8 cellular contexts compared by ENCODE assay signal in genomic region chr2:98454500-98455235, GRCh38. TPM values are rescaled to one million over a fixed set of nuclear protein-coding genes. Genes with fewer than 3 reads are reported as not detected.
A peak's percentile ranks its signal among the peaks of the same experiment; 100 is the strongest.
DNase-seq lines count a peak whose midpoint lies in the region; ATAC-seq and TF ChIP-seq lines count a peak whose summit lies in the region.

No MANE protein-coding gene starts in this region.

- peaks cover 76% of the 10 kb centered on the region for H3K79me2 ChIP-seq in OCI-LY3 (ENCODE audit: low read length)

- intact Hi-C loops in esophagus squamous epithelium (cut with DNase I) = no loop called here

- peaks cover 43% of the 10 kb centered on the region for H4K20me1 ChIP-seq in OCI-LY3 (ENCODE audit: insufficient read depth, low read length)

- H3K4me3 ChIP-seq in OCI-LY3 (ENCODE audit: low read length) = peak overlapping the region; percentile 21; the same call in 1 of the 2 replicates
- no peak overlapping the region for H3K4me3 ChIP-seq in esophagus squamous epithelium

- H3K4me1 ChIP-seq in OCI-LY3 (ENCODE audit: low read length) (peaks cover 51% of the 10 kb centered on the region), esophagus squamous epithelium (peaks cover 38 to 89% (median 66%) of the 10 kb centered on the region in 3 donors)

- 56 to 58% methylated on average over 6 of the region's 6 CpGs for WGBS in esophagus squamous epithelium, 2 donors

- no peaks in the 10 kb centered on the region for H3K27me3 Mint-ChIP-seq in stimulated activated memory B cell treated with anti-CD40 and anti-IgM and Interleukin-4, amounts not matched to agents 10 μg/mL and 1 μg/mL and 100 μg/mL, for 72 hours

- TF ChIP-seq POLR2A in esophagus squamous epithelium (IDR thresholded peaks at IDR 0.05) = no peak

- peak overlapping the region; percentile 46 for H3K4me2 ChIP-seq in OCI-LY3 (ENCODE audit: low read length)

- TF ChIP-seq CTCF in OCI-LY3 (IDR thresholded peaks at IDR 0.05; ENCODE audit: low read depth, low read length) = no peak
- TF ChIP-seq CTCF in esophagus squamous epithelium (IDR thresholded peaks at IDR 0.05) = no peak

- H3K4me3 Mint-ChIP-seq in stimulated activated memory B cell treated with anti-CD40 and anti-IgM and Interleukin-4, amounts not matched to agents 10 μg/mL and 1 μg/mL and 100 μg/mL, for 72 hours = no peak overlapping the region

- H3K27ac ChIP-seq in OCI-LY3 (ENCODE audit: low read length) (no peak overlapping the region), esophagus squamous epithelium (peak overlapping the region in 3 of 4 donors; percentile 16 to 56 (median 31))

- H3K9ac ChIP-seq in OCI-LY3 (ENCODE audit: low read length) = no peak overlapping the region

- H2AFZ ChIP-seq in OCI-LY3 (ENCODE audit: low read depth, low read length) = no peak overlapping the region

- H3K9me3 Mint-ChIP-seq in stimulated activated memory B cell treated with anti-CD40 and anti-IgM and Interleukin-4, amounts not matched to agents 10 μg/mL and 1 μg/mL and 100 μg/mL, for 72 hours = no peaks in the 10 kb centered on the region

- H3K36me3 ChIP-seq in OCI-LY3 (replicated peaks; ENCODE audit: low read depth, low read length) = peaks cover 4% of the 10 kb centered on the region
- peaks cover 0 to 4% (median 0%) of the 10 kb centered on the region in 3 donors for H3K36me3 ChIP-seq in esophagus squamous epithelium

- H3K27ac Mint-ChIP-seq in stimulated activated memory B cell treated with anti-CD40 and anti-IgM and Interleukin-4, amounts not matched to agents 10 μg/mL and 1 μg/mL and 100 μg/mL, for 72 hours = peak overlapping the region; percentile 70

- no peaks in the 10 kb centered on the region for H3K36me3 Mint-ChIP-seq in stimulated activated memory B cell treated with anti-CD40 and anti-IgM and Interleukin-4, amounts not matched to agents 10 μg/mL and 1 μg/mL and 100 μg/mL, for 72 hours

- DNase-seq in AG08396 (ENCODE audit: low spot score) (peak; percentile 46), esophagus squamous epithelium (lab: John Stamatoyannopoulos, UW) (no peak), mucosa of gallbladder (ENCODE audit: low spot score) (no peak), HuH-7.5 (ENCODE audit: low spot score) (no peak)

- H3K27me3 ChIP-seq in OCI-LY3 (ENCODE audit: low read depth, low read length) (no peaks in the 10 kb centered on the region), esophagus squamous epithelium (no peaks in the 10 kb centered on the region)

- ATAC-seq in GM21723 (IDR thresholded peaks at IDR 0.05; ENCODE audit: unreplicated experiment) = peak; percentile 43
- ATAC-seq in stimulated activated memory B cell treated with anti-CD40 and anti-IgM and Interleukin-4, amounts not matched to agents 10 μg/mL and 1 μg/mL and 100 μg/mL, for 72 hours = no peak
- no peak for ATAC-seq in GM21526 (IDR thresholded peaks at IDR 0.05; ENCODE audit: low FRiP score, unreplicated experiment)

- peaks cover 78% of the 10 kb centered on the region for H3K4me1 Mint-ChIP-seq in stimulated activated memory B cell treated with anti-CD40 and anti-IgM and Interleukin-4, amounts not matched to agents 10 μg/mL and 1 μg/mL and 100 μg/mL, for 72 hours

- H3K9me3 ChIP-seq in OCI-LY3 (ENCODE audit: insufficient read depth, low read length) (no peaks in the 10 kb centered on the region), esophagus squamous epithelium (no peaks in the 10 kb centered on the region)

RNA-seq across cellular contexts. Expression of gene INPP4A, which starts 10.0 kb away (rescaled TPM):
- total RNA-seq in esophagus squamous epithelium = 10 to 100 TPM in 2 of 4 donors, 1 to 10 TPM in 2; 7.4 to 17.9 (median 9.4) TPM
- 32.7 TPM for total RNA-seq in mucosa of gallbladder
